8 cellular contexts compared by ENCODE assay signal in the genomic region with DNA sequence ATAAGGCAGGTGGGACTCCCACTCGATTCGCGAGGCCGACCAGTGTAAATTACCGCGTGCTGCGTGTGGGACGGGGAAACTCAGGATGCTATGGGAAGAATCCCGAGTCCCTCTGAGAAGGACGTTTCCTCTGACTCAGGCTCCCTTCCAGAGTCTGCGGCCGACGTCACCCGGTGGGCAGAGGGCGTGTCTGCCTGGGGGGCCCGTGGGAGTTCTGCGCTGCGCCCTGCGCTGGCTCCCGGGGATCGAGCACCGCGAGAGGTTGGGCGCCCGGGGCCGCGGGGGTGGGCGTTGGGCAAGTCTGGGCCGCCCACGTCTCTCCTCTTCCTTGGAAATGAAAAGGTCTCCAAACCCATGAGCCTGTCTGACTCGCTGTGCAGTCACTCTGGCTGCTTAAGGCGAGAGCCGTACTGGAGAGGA. TPM values are rescaled to one million over a fixed set of nuclear protein-coding genes. Genes with fewer than 3 reads are reported as not detected.
DNase-seq lines count a peak whose midpoint lies in the region; FAIRE-seq and TF ChIP-seq lines count a peak whose summit lies in the region.

No MANE protein-coding gene starts in this region.

- H3K27me3 ChIP-seq in neuron (ENCODE audit: insufficient read depth, low read length) (peaks cover 32% of the 10 kb centered on the region), tibial nerve (no peaks in the 10 kb centered on the region)

- WGBS in tibial nerve, 2 donors = 0% methylated on average over 18 to 24 of the region's 33 CpGs

- H3K4me3 ChIP-seq in fibroblast of mammary gland (ENCODE audit: control insufficient read depth, low read depth, low read length) (peak overlapping the region; percentile 68), neuron (ENCODE audit: low read length) (peak overlapping the region; percentile 34), tibial nerve (peak overlapping the region; percentile 65 to 71 (median 68))

- peak; percentile 13 for DNase-seq in GM12891 (ENCODE audit: insufficient read length, low spot score)
- peak; percentile 60 for DNase-seq in LHCN-M2 (ENCODE audit: low read depth)
- DNase-seq in activated CD8-positive, alpha-beta memory T cell treated with anti-CD3 and anti-CD28 coated beads, Interleukin-2, amount 50 U/mL, for 48 hours = peak; percentile 74
- DNase-seq in fibroblast of mammary gland (ENCODE audit: low read depth) = peak; percentile 72
- DNase-seq in tibial nerve (ENCODE audit: low spot score in 2 of 2) = peak in 1 of 2 donors; percentile 9
- no peak for DNase-seq in Ammon's horn (ENCODE audit: low spot score)
- DNase-seq in GM19239 (ENCODE audit: insufficient read length, low spot score) = no peak

- H3K36me3 ChIP-seq in neuron (ENCODE audit: insufficient read depth, low read length) = no peaks in the 10 kb centered on the region
- H3K36me3 ChIP-seq in tibial nerve = no peaks in the 10 kb centered on the region

- H2AFZ ChIP-seq in neuron (ENCODE audit: low read depth, low read length) = peak overlapping the region; percentile 71

- peak in 1 of 2 donors; percentile 68 for TF ChIP-seq EP300 in tibial nerve (IDR thresholded peaks at IDR 0.05)

- TF ChIP-seq CTCF in fibroblast of mammary gland (conservative IDR thresholded peaks at IDR 0.05; ENCODE audit: control insufficient read depth, insufficient read depth, low read depth, low read length) (no peak), tibial nerve (IDR thresholded peaks at IDR 0.05) (no peak)

- TF ChIP-seq POLR2A in GM12891 (IDR thresholded peaks at IDR 0.05; ENCODE audit: low read depth, low read length) (no peak), tibial nerve (IDR thresholded peaks at IDR 0.05) (no peak)

- FAIRE-seq in GM12891 (lab: Jason Lieb, UNC) = peak; percentile 74
- FAIRE-seq in GM19239 (lab: Jason Lieb, UNC) = no peak

- H3K4me1 ChIP-seq in neuron (ENCODE audit: insufficient read depth, low read length) (peaks cover 5% of the 10 kb centered on the region), tibial nerve (peaks cover 0 to 19% (median 4%) of the 10 kb centered on the region in 4 donors)

- H3K9me3 ChIP-seq in neuron (ENCODE audit: low read length) = no peaks in the 10 kb centered on the region
- no peaks in the 10 kb centered on the region for H3K9me3 ChIP-seq in tibial nerve

- H3K27ac ChIP-seq in tibial nerve = peak overlapping the region; percentile 69 to 88 (median 81)

TF ChIP-seq in GM12891, 5 proteins besides CTCF, POLR2A, EP300 and RAD21:
- no peak for TF ChIP-seq POLR2AphosphoS5 (IDR thresholded peaks at IDR 0.05; ENCODE audit: low read depth, low read length)
- no peak for TF ChIP-seq POU2F2 (IDR thresholded peaks at IDR 0.05; ENCODE audit: low read depth, low read length)
- no peak for TF ChIP-seq TAF1 (IDR thresholded peaks at IDR 0.05; ENCODE audit: low read depth, low read length)
- no peak for TF ChIP-seq SPI1 (IDR thresholded peaks at IDR 0.05; ENCODE audit: low read depth, low read length)
- TF ChIP-seq PAX5 (IDR thresholded peaks at IDR 0.05; ENCODE audit: insufficient read depth, low read length, severe bottlenecking) = no peak

RNA-seq across cellular contexts. Expression of gene NIPAL1, which starts 0.5 kb away (rescaled TPM):
- polyA plus RNA-seq in GM12891 (2012; ENCODE audit: low read depth, missing spikeins) = 1.7 TPM
- 0.71 and 1.7 TPM in 2 replicates for total RNA-seq in LHCN-M2 (2014; rRNA removed)
- polyA plus RNA-seq in LHCN-M2 (2012) = 0.49 TPM
- 1 to 10 TPM in 3 of 4 donors, under 1 TPM in 1; 0.87 to 3.1 (median 1.9) TPM for total RNA-seq in tibial nerve

RNA-seq across cellular contexts. Expression of gene CNGA1, which starts 0.6 kb away (rescaled TPM):
- polyA plus RNA-seq in GM12891 (2012; ENCODE audit: low read depth, missing spikeins) = 0.76 TPM
- total RNA-seq in LHCN-M2 (2014; rRNA removed) (not detected in 2 replicates), tibial nerve (1 to 10 TPM; 4.1 to 7.2 (median 4.7) TPM)
- 0.07 TPM for polyA plus RNA-seq in LHCN-M2 (2012)

Comparison
In these comparisons a context has a peak if more than half of its experiments do, and no peak if none do; other contexts are left out.
1. DNase-seq: peak in GM12891 (single experiment), LHCN-M2 (single experiment), activated CD8-positive, alpha-beta memory T cell treated with anti-CD3 and anti-CD28 coated beads, Interleukin-2, amount 50 U/mL, for 48 hours (single experiment) and fibroblast of mammary gland (single experiment); none in Ammon's horn (single experiment) and GM19239 (single experiment).
2. Peak in every context shown above with its lines, with median percentiles within 50 percentile points of each other: H3K4me3 ChIP-seq.